In genomic region chr10:103598654-103599115, GRCh38 we compare ENCODE assay signal across 8 cellular contexts.
DNase-seq lines count a peak whose midpoint lies in the region; ATAC-seq and TF ChIP-seq lines count a peak whose summit lies in the region.

No MANE protein-coding gene starts in this region.

- peak; percentile 15 to 27 for DNase-seq in AML-193 (lab: John Stamatoyannopoulos, UW)
- peak; percentile 73 for DNase-seq in GM13977 (ENCODE audit: low spot score)
- peak; percentile 23 for DNase-seq in NCI-H345 treated with DMSO at 0.1 percent for 48 hours (lab: John Stamatoyannopoulos, UW; ENCODE audit: unreplicated experiment)
- peak; percentile 59 to 68 (median 68) for DNase-seq in body of pancreas
- peak; percentile 90 for DNase-seq in iPS-NIHi11 (ENCODE audit: low spot score)
- peak; percentile 90 for DNase-seq in superior temporal gyrus (ENCODE audit: extremely low spot score)
- DNase-seq in activated T-cell treated with anti-CD3 and anti-CD28 coated beads for 4 hours, result no peak

- H3K27me3 ChIP-seq in body of pancreas, result no peaks in the 10 kb centered on the region

- H3K27ac ChIP-seq in body of pancreas, result peak overlapping the region in 1 of 4 donors; percentile 2

- no peak for TF ChIP-seq POLR2A in body of pancreas (IDR thresholded peaks at IDR 0.05)

- intact Hi-C loops in body of pancreas (cut with DNase I), result loop anchor here (10.0 kb wide), 1 partner anchor 184 kb away; no protein-coding TSS in a partner anchor

- no peak overlapping the region for H3K4me3 ChIP-seq in body of pancreas

- WGBS in body of pancreas, 2 donors, result 42 to 48% methylated on average over 7 of the region's 7 CpGs

- no peaks in the 10 kb centered on the region for H3K36me3 ChIP-seq in body of pancreas (replicated peaks in 1 of 2; ENCODE audit: insufficient read depth in 1 of 2, low read depth in 2 of 2)

- in situ Hi-C loops in GM13977 (cut with MboI; ENCODE audit: low pct_unique_long_range_greater_than_20kb, low sequenced_read_pairs, unreplicated experiment), result no loop called here

- peak; percentile 70 for ATAC-seq in body of pancreas
- ATAC-seq in GM18867 (IDR thresholded peaks at IDR 0.05; ENCODE audit: unreplicated experiment), result no peak

- H3K4me1 ChIP-seq in body of pancreas, result peaks cover 5% of the 10 kb centered on the region

- TF ChIP-seq CTCF in GM13977 (IDR thresholded peaks at IDR 0.05; ENCODE audit: extremely low read depth, insufficient read depth, missing control alignments) (peak; percentile 51), body of pancreas (IDR thresholded peaks at IDR 0.05) (peak; percentile 37 to 67 (median 61))

- H3K9me3 ChIP-seq in body of pancreas, result no peaks in the 10 kb centered on the region
